Comparison of ENCODE assay signal across 9 cellular contexts in genomic region chr17:58344047-58344790, GRCh38. TPM values are rescaled to one million over a fixed set of nuclear protein-coding genes. Genes with fewer than 3 reads are reported as not detected.
A peak's percentile ranks its signal among the peaks of the same experiment; 100 is the strongest.
DNase-seq lines count a peak whose midpoint lies in the region; ATAC-seq lines count a peak whose summit lies in the region.
"Had no signal": no experiment of that assay in that cellular context is flagged by ENCODE, and none has a peak within 500 bp of the region (broad histone marks: within the 10 kb centered on the region; RNA-seq: fewer than 3 reads in every experiment).

No MANE protein-coding gene starts in this region.

- CTCF ChIA-PET in CD8-positive, alpha-beta memory T cell (lab: Charles Lee) = interaction anchor here (0.8 to 13.8 kb wide), 25 partner anchors 9 to 175 kb away, joined by 3 to 504 read pairs (median 4); partner anchors contain the start of genes HSF5, RNF43 and TSPOAP1
- CTCF ChIA-PET in activated CD4-positive, alpha-beta memory T cell treated with anti-CD3 and anti-CD28 coated beads, Interleukin-2, amount 10 ng/mL, durations not matched to agents 7 days and 5 days (lab: Charles Lee) = interaction anchor here (0.5 to 4.3 kb wide), 25 partner anchors 7 to 1798 kb away, joined by 3 to 91 read pairs (median 6); partner anchors contain the start of genes MTMR4, RNF43, SUPT4H1 and TSPOAP1

- peak overlapping the region; percentile 86 to 100 (median 95) for H3K4me3 Mint-ChIP-seq in CD8-positive, alpha-beta memory T cell
- H3K4me3 Mint-ChIP-seq in activated CD4-positive, alpha-beta memory T cell treated with anti-CD3 and anti-CD28 coated beads, Interleukin-2, amount 10 ng/mL, durations not matched to agents 7 days and 5 days = peak overlapping the region; percentile 98
- H3K4me3 Mint-ChIP-seq in stimulated activated effector memory CD8-positive, alpha-beta T cell treated with anti-CD3 and anti-CD28 coated beads, Interleukin-12 subunit alpha, Interleukin-12 subunit beta, amount 100 ng/mL, for 72 hours = peak overlapping the region; percentile 100

- H3K27ac ChIP-seq in CD8-positive, alpha-beta memory T cell (ENCODE audit: low read depth, low read length) = peak overlapping the region; percentile 88
- H3K27ac ChIP-seq: gastrocnemius medialis had no signal

- H3K27me3 Mint-ChIP-seq in CD8-positive, alpha-beta memory T cell = no peaks in the 10 kb centered on the region
- H3K27me3 Mint-ChIP-seq in activated CD4-positive, alpha-beta memory T cell treated with anti-CD3 and anti-CD28 coated beads, Interleukin-2, amount 10 ng/mL, durations not matched to agents 7 days and 5 days = no peaks in the 10 kb centered on the region

- H3K9me3 Mint-ChIP-seq in CD8-positive, alpha-beta memory T cell = no peaks in the 10 kb centered on the region
- H3K9me3 Mint-ChIP-seq in activated CD4-positive, alpha-beta memory T cell treated with anti-CD3 and anti-CD28 coated beads, Interleukin-2, amount 10 ng/mL, durations not matched to agents 7 days and 5 days = no peaks in the 10 kb centered on the region
- no peaks in the 10 kb centered on the region for H3K9me3 Mint-ChIP-seq in stimulated activated effector memory CD8-positive, alpha-beta T cell treated with anti-CD3 and anti-CD28 coated beads, Interleukin-12 subunit alpha, Interleukin-12 subunit beta, amount 100 ng/mL, for 72 hours

- peak overlapping the region; percentile 92 to 100 (median 99) for H3K27ac Mint-ChIP-seq in CD8-positive, alpha-beta memory T cell
- H3K27ac Mint-ChIP-seq in activated CD4-positive, alpha-beta memory T cell treated with anti-CD3 and anti-CD28 coated beads, Interleukin-2, amount 10 ng/mL, durations not matched to agents 7 days and 5 days = peak overlapping the region; percentile 100
- H3K27ac Mint-ChIP-seq in stimulated activated effector memory CD8-positive, alpha-beta T cell treated with anti-CD3 and anti-CD28 coated beads, Interleukin-12 subunit alpha, Interleukin-12 subunit beta, amount 100 ng/mL, for 72 hours = peak overlapping the region; percentile 100

- peaks cover 9 to 70% (median 36%) of the 10 kb centered on the region in 3 donors for H3K36me3 Mint-ChIP-seq in CD8-positive, alpha-beta memory T cell
- H3K36me3 Mint-ChIP-seq in activated CD4-positive, alpha-beta memory T cell treated with anti-CD3 and anti-CD28 coated beads, Interleukin-2, amount 10 ng/mL, durations not matched to agents 7 days and 5 days (ENCODE audit: low read depth) = peaks cover 96% of the 10 kb centered on the region
- peaks cover 100% of the 10 kb centered on the region for H3K36me3 Mint-ChIP-seq in stimulated activated effector memory CD8-positive, alpha-beta T cell treated with anti-CD3 and anti-CD28 coated beads, Interleukin-12 subunit alpha, Interleukin-12 subunit beta, amount 100 ng/mL, for 72 hours

- H3K4me1 Mint-ChIP-seq in CD8-positive, alpha-beta memory T cell = peaks cover 75 to 99% (median 97%) of the 10 kb centered on the region in 3 donors
- H3K4me1 Mint-ChIP-seq in activated CD4-positive, alpha-beta memory T cell treated with anti-CD3 and anti-CD28 coated beads, Interleukin-2, amount 10 ng/mL, durations not matched to agents 7 days and 5 days = peaks cover 85% of the 10 kb centered on the region
- peaks cover 83% of the 10 kb centered on the region for H3K4me1 Mint-ChIP-seq in stimulated activated effector memory CD8-positive, alpha-beta T cell treated with anti-CD3 and anti-CD28 coated beads, Interleukin-12 subunit alpha, Interleukin-12 subunit beta, amount 100 ng/mL, for 72 hours

- POLR2A ChIA-PET in CD8-positive, alpha-beta memory T cell (lab: Charles Lee) = interaction anchor here (0.8 to 12.2 kb wide), 10 partner anchors 8 to 73 kb away, joined by 3 to 491 read pairs (median 5); partner anchors contain the start of genes RNF43, SUPT4H1 and TSPOAP1
- POLR2A ChIA-PET in activated CD4-positive, alpha-beta memory T cell treated with anti-CD3 and anti-CD28 coated beads, Interleukin-2, amount 10 ng/mL, durations not matched to agents 7 days and 5 days (lab: Charles Lee) = interaction anchor here (0.7 to 22.3 kb wide), 27 partner anchors 10 to 1496 kb away, joined by 3 to 1460 read pairs (median 6); partner anchors contain the start of genes CLTC, MKS1, MTMR4 and RAD51C

- peaks cover 86% of the 10 kb centered on the region for H3K4me1 ChIP-seq in CD8-positive, alpha-beta memory T cell (ENCODE audit: insufficient read depth, low read length)
- H3K4me1 ChIP-seq: gastrocnemius medialis had no signal

- no peaks in the 10 kb centered on the region for H3K9me3 ChIP-seq in CD8-positive, alpha-beta memory T cell (ENCODE audit: low read length)
- H3K9me3 ChIP-seq: gastrocnemius medialis had no signal

- no peaks in the 10 kb centered on the region for H3K27me3 ChIP-seq in CD8-positive, alpha-beta memory T cell (ENCODE audit: insufficient read depth, low read length, poor library complexity, severe bottlenecking)
- H3K27me3 ChIP-seq: gastrocnemius medialis had no signal

- peak; percentile 79 for ATAC-seq in GM21390 (IDR thresholded peaks at IDR 0.05; ENCODE audit: unreplicated experiment)
- ATAC-seq in stimulated activated effector memory CD8-positive, alpha-beta T cell treated with anti-CD3 and anti-CD28 coated beads, Interleukin-12 subunit alpha, Interleukin-12 subunit beta, amount 100 ng/mL, for 72 hours = peak; percentile 94

- H3K36me3 ChIP-seq in CD8-positive, alpha-beta memory T cell (ENCODE audit: insufficient read depth, low read length) = peaks cover 39% of the 10 kb centered on the region

- peak overlapping the region; percentile 86 for H3K4me3 ChIP-seq in CD8-positive, alpha-beta memory T cell (ENCODE audit: low read length)
- H3K4me3 ChIP-seq: gastrocnemius medialis had no signal

- DNase-seq in CD8-positive, alpha-beta memory T cell = peak; percentile 77 to 95 (median 85)
- DNase-seq in KG1 (lab: John Stamatoyannopoulos, UW) (peak; percentile 64), islet precursor cell (peak; percentile 52), D341Med (ENCODE audit: low spot score) (no peak), NCI-H187 (lab: John Stamatoyannopoulos, UW) (no peak)
- DNase-seq in activated CD4-positive, alpha-beta memory T cell treated with anti-CD3 and anti-CD28 coated beads, Interleukin-2, amount 10 ng/mL, durations not matched to agents 7 days and 5 days = peak; percentile 92
- peak; percentile 73 to 95 for DNase-seq in stimulated activated effector memory CD8-positive, alpha-beta T cell treated with anti-CD3 and anti-CD28 coated beads, Interleukin-12 subunit alpha, Interleukin-12 subunit beta, amount 100 ng/mL, for 72 hours (ENCODE audit: low spot score in 2 of 2)
- DNase-seq: gastrocnemius medialis had no signal

RNA-seq across cellular contexts. Expression of gene SUPT4H1, which starts 7.8 kb away (rescaled TPM):
- total RNA-seq in CD8-positive, alpha-beta memory T cell = 100 to 1,000 TPM; 145 to 149 TPM
- 97.5 TPM for polyA plus RNA-seq in CD8-positive, alpha-beta memory T cell
- 10 to 100 TPM; 85.8 to 91.0 TPM for total RNA-seq in activated CD4-positive, alpha-beta memory T cell treated with anti-CD3 and anti-CD28 coated beads, Interleukin-2, amount 10 ng/mL, durations not matched to agents 7 days and 5 days

RNA-seq across cellular contexts. Expression of gene TSPOAP1, which starts 15.6 kb away (rescaled TPM):
- 10 to 100 TPM; 14.4 to 15.0 TPM for total RNA-seq in CD8-positive, alpha-beta memory T cell
- polyA plus RNA-seq in CD8-positive, alpha-beta memory T cell = 4.0 TPM
- 10 to 100 TPM; 60.9 to 69.4 TPM for total RNA-seq in activated CD4-positive, alpha-beta memory T cell treated with anti-CD3 and anti-CD28 coated beads, Interleukin-2, amount 10 ng/mL, durations not matched to agents 7 days and 5 days

Comparison
In these comparisons a context has a peak if more than half of its experiments do, and no peak if none do; other contexts are left out.
1. DNase-seq: peak in CD8-positive, alpha-beta memory T cell (5 of 5), KG1 (single experiment), activated CD4-positive, alpha-beta memory T cell treated with anti-CD3 and anti-CD28 coated beads, Interleukin-2, amount 10 ng/mL, durations not matched to agents 7 days and 5 days (single experiment), islet precursor cell (single experiment) and stimulated activated effector memory CD8-positive, alpha-beta T cell treated with anti-CD3 and anti-CD28 coated beads, Interleukin-12 subunit alpha, Interleukin-12 subunit beta, amount 100 ng/mL, for 72 hours (2 of 2); none in D341Med (single experiment) and NCI-H187 (0 of 2).
2. Peak in every context shown above with its lines, with median percentiles within 50 percentile points of each other: H3K27ac Mint-ChIP-seq and H3K4me3 Mint-ChIP-seq.